9 cellular contexts compared by ENCODE assay signal in the genomic region with DNA sequence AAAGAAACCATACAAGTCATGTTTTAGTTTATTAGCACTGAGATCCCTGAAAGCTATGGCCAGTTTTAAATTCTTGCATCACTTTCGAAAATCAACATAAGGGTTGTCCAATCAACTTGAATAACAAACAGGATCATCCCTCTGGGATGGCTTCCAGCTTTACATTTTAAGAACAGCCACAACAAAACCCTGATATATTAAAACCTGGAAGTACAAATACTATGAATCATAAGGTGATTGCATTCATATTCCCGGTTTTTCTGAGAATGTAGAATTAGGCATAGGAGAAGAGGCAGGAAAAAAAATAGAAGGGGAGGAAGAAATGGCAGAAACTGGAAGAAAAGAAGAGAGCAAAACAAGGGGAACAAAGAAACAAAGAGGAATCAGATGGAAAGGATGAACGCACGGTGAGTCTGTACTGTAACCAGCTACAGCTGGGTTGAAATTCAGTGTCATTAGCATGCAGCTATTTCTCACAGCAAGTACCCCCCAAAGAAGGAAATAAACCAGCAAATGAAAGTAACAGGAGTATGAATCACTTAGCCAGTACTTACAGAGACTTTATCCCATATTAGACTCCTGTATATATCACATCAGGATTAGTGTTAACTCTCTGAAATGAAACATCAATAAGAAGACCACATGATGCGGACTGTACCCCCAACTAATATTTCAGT.
DNase-seq lines count a peak whose midpoint lies in the region; ATAC-seq and TF ChIP-seq lines count a peak whose summit lies in the region.
"Had no signal": no experiment of that assay in that cellular context is flagged by ENCODE, and none has a peak within 500 bp of the region (broad histone marks: within the 10 kb centered on the region; RNA-seq: fewer than 3 reads in every experiment).

No MANE protein-coding gene starts in this region.

- H3K9me3 ChIP-seq in testis, result no peaks in the 10 kb centered on the region

- peak overlapping the region in 7 of 8 donors; percentile 1 to 76 (median 13) for H3K4me3 Mint-ChIP-seq in naive B cell
- H3K4me3 Mint-ChIP-seq in activated T-helper 1 cell treated with anti-CD3 and anti-CD28 coated beads, Interleukin-12 subunit alpha, Interleukin-12 subunit beta, Interleukin-2, Interleukin-4 antibody, amounts not matched to agents 30 ng/mL and 10 ng/mL and 1 ng/mL, durations not matched to agents 14 hours and 24 hours and 36 hours, result no peak overlapping the region

- intact Hi-C loops in testis (cut with DNase I; ENCODE audit: low total_unique reads), result no loop called here
- intact Hi-C loops in activated T-helper 1 cell treated with anti-CD3 and anti-CD28 coated beads, Interleukin-12 subunit alpha, Interleukin-12 subunit beta, Interleukin-2, Interleukin-4 antibody, amounts not matched to agents 30 ng/mL and 10 ng/mL and 1 ng/mL, durations not matched to agents 14 hours and 24 hours and 36 hours (cut with micrococcal nuclease), result no loop called here

- TF ChIP-seq CTCF in testis (IDR thresholded peaks at IDR 0.05), result no peak

- 66% methylated on average over 5 of the region's 5 CpGs for WGBS in testis, 2 donors

- peak overlapping the region in 3 of 6 donors; percentile 38 to 69 (median 61) for H3K27ac Mint-ChIP-seq in naive B cell
- H3K27ac Mint-ChIP-seq in activated T-helper 1 cell treated with anti-CD3 and anti-CD28 coated beads, Interleukin-12 subunit alpha, Interleukin-12 subunit beta, Interleukin-2, Interleukin-4 antibody, amounts not matched to agents 30 ng/mL and 10 ng/mL and 1 ng/mL, durations not matched to agents 14 hours and 24 hours and 36 hours, result no peak overlapping the region

- peaks cover 0 to 5% (median 0%) of the 10 kb centered on the region in 7 donors for H3K9me3 Mint-ChIP-seq in naive B cell
- H3K9me3 Mint-ChIP-seq in activated T-helper 1 cell treated with anti-CD3 and anti-CD28 coated beads, Interleukin-12 subunit alpha, Interleukin-12 subunit beta, Interleukin-2, Interleukin-4 antibody, amounts not matched to agents 30 ng/mL and 10 ng/mL and 1 ng/mL, durations not matched to agents 14 hours and 24 hours and 36 hours, result peaks cover 5% of the 10 kb centered on the region

- no peak overlapping the region for H3K4me3 ChIP-seq in testis

- TF ChIP-seq POLR2A in testis (IDR thresholded peaks at IDR 0.05), result no peak

- H3K36me3 Mint-ChIP-seq in naive B cell, result no peaks in the 10 kb centered on the region
- H3K36me3 Mint-ChIP-seq in activated T-helper 1 cell treated with anti-CD3 and anti-CD28 coated beads, Interleukin-12 subunit alpha, Interleukin-12 subunit beta, Interleukin-2, Interleukin-4 antibody, amounts not matched to agents 30 ng/mL and 10 ng/mL and 1 ng/mL, durations not matched to agents 14 hours and 24 hours and 36 hours (ENCODE audit: low read depth), result peaks cover 12% of the 10 kb centered on the region

- peaks cover 30 to 47% (median 45%) of the 10 kb centered on the region in 3 donors for H3K4me1 Mint-ChIP-seq in naive B cell
- peaks cover 32% of the 10 kb centered on the region for H3K4me1 Mint-ChIP-seq in activated T-helper 1 cell treated with anti-CD3 and anti-CD28 coated beads, Interleukin-12 subunit alpha, Interleukin-12 subunit beta, Interleukin-2, Interleukin-4 antibody, amounts not matched to agents 30 ng/mL and 10 ng/mL and 1 ng/mL, durations not matched to agents 14 hours and 24 hours and 36 hours (ENCODE audit: low read depth)

- H3K4me1 ChIP-seq in testis, result no peaks in the 10 kb centered on the region

- H3K27ac ChIP-seq in testis, result peak overlapping the region in 1 of 2 donors; percentile 51

- no peaks in the 10 kb centered on the region for H3K27me3 ChIP-seq in testis

- ATAC-seq in HG03354 (IDR thresholded peaks at IDR 0.05; ENCODE audit: poor library complexity, severe bottlenecking, unreplicated experiment) (peak; percentile 55), naive B cell (ENCODE audit: low read depth in 2 of 2) (peak in 1 of 2 donors; percentile 70)

- no peaks in the 10 kb centered on the region for H3K36me3 ChIP-seq in testis (ENCODE audit: low read depth, missing control alignments)

- H3K27me3 Mint-ChIP-seq in naive B cell, result no peaks in the 10 kb centered on the region
- H3K27me3 Mint-ChIP-seq in activated T-helper 1 cell treated with anti-CD3 and anti-CD28 coated beads, Interleukin-12 subunit alpha, Interleukin-12 subunit beta, Interleukin-2, Interleukin-4 antibody, amounts not matched to agents 30 ng/mL and 10 ng/mL and 1 ng/mL, durations not matched to agents 14 hours and 24 hours and 36 hours (ENCODE audit: insufficient read depth), result peaks cover 4% of the 10 kb centered on the region

- in situ Hi-C loops in Caki2 (cut with HindIII; ENCODE audit: low pct_unique_long_range_greater_than_20kb, low sequenced_read_pairs), result no loop called here

- DNase-seq in Caki2 (ENCODE audit: low read depth) (peak; percentile 19), amniotic epithelial cell (ENCODE audit: low read depth) (peak; percentile 77), naive B cell (no peak), testis (no peak), NCI-H187 treated with DMSO at 0.1 percent for 48 hours (lab: John Stamatoyannopoulos, UW) (no peak)
- DNase-seq in activated CD4-positive, CD25-positive, alpha-beta regulatory T cell (lab: John Stamatoyannopoulos, UW), result no peak
- no peak for DNase-seq in activated T-helper 1 cell treated with anti-CD3 and anti-CD28 coated beads, Interleukin-12 subunit alpha, Interleukin-12 subunit beta, Interleukin-2, Interleukin-4 antibody, amounts not matched to agents 30 ng/mL and 10 ng/mL and 1 ng/mL, durations not matched to agents 14 hours and 24 hours and 36 hours (ENCODE audit: low spot score)
- DNase-seq: left cardiac atrium had no signal

Comparison
In these comparisons a context has a peak if more than half of its experiments do, and no peak if none do; other contexts are left out.
1. DNase-seq: peak in Caki2 (single experiment) and amniotic epithelial cell (single experiment); none in naive B cell (single experiment), testis (single experiment), activated CD4-positive, CD25-positive, alpha-beta regulatory T cell (0 of 4), activated T-helper 1 cell treated with anti-CD3 and anti-CD28 coated beads, Interleukin-12 subunit alpha, Interleukin-12 subunit beta, Interleukin-2, Interleukin-4 antibody, amounts not matched to agents 30 ng/mL and 10 ng/mL and 1 ng/mL, durations not matched to agents 14 hours and 24 hours and 36 hours (single experiment) and NCI-H187 treated with DMSO at 0.1 percent for 48 hours (single experiment).